In the genomic region with DNA sequence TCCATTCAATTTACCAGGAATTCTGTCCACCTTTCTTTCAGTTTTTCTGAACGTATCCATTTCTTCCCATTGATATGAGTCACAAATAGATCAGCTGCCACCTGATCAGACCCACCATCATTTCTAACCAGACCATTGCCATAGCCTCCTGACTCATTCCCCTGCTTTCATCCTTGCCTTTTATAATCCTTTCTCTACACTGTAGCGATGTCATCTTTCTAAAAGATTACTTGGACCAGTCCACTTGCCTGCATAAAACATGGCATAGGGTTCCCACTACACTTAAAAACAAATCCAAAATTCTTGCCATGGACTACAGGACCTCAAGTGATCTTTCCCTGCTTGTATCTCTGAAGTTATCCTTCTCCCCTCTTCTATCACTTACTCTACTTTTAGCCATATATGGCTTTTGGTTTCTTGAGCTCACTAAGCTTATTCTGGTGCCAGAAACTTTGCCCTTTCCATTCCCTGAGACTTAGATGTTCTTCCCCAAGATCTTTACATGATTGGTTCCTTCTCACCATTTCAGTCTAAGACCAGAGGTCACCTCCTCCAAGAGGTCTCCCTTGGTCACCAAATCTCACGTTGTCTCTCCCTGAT, we compare ENCODE assay signal across 14 cellular contexts.
A peak's percentile ranks its signal among the peaks of the same experiment; 100 is the strongest.
DNase-seq lines count a peak whose midpoint lies in the region; FAIRE-seq and TF ChIP-seq lines count a peak whose summit lies in the region.
"Had no signal": no experiment of that assay in that cellular context is flagged by ENCODE, and none has a peak within 500 bp of the region (broad histone marks: within the 10 kb centered on the region; RNA-seq: fewer than 3 reads in every experiment).

No MANE protein-coding gene starts in this region.

- no peaks in the 10 kb centered on the region for H3K9me3 ChIP-seq in MG63
- H3K9me3 ChIP-seq in mesenchymal stem cell (ENCODE audit: control insufficient read depth, low read length) = no peaks in the 10 kb centered on the region
- H3K9me3 ChIP-seq: tibial nerve had no signal

- no peak overlapping the region for H3K14ac ChIP-seq in mesenchymal stem cell (ENCODE audit: low read length in 2 of 2)

- no peak overlapping the region for H4K8ac ChIP-seq in mesenchymal stem cell (ENCODE audit: low read length)

- H3K27ac ChIP-seq in mesenchymal stem cell (ENCODE audit: low read length, poor library complexity, severe bottlenecking) = peak overlapping the region; percentile 86

- peak overlapping the region; percentile 83 for H3K9ac ChIP-seq in mesenchymal stem cell (ENCODE audit: low read length)

- no peak overlapping the region for H3K4ac ChIP-seq in mesenchymal stem cell (ENCODE audit: low read depth in 1 of 2, low read length in 2 of 2)

- H3K4me1 ChIP-seq in mesenchymal stem cell (ENCODE audit: control insufficient read depth, insufficient read depth, low read depth, low read length) = peaks cover 7% of the 10 kb centered on the region

- peak overlapping the region in 1 of 2 experiments; percentile 86 for H2BK12ac ChIP-seq in mesenchymal stem cell (ENCODE audit: low read length in 2 of 2)

- TF ChIP-seq CTCF in bronchial epithelial cell (IDR thresholded peaks at IDR 0.05; ENCODE audit: insufficient read depth, low read length, severe bottlenecking) = no peak

- H2AFZ ChIP-seq in mesenchymal stem cell (ENCODE audit: low read depth, low read length) = no peak overlapping the region

- H2BK5ac ChIP-seq in mesenchymal stem cell (ENCODE audit: low read depth, low read length, poor library complexity, severe bottlenecking) = peak overlapping the region; percentile 9

- H3K4me3 ChIP-seq in MG63 (no peak overlapping the region), bronchial epithelial cell (ENCODE audit: low read depth, low read length) (no peak overlapping the region), mesenchymal stem cell (ENCODE audit: insufficient read depth in 1 of 2, low read depth in 1 of 2, low read length in 2 of 2) (no peak overlapping the region)
- H3K4me3 ChIP-seq: tibial nerve had no signal

- 67% methylated on average over 3 of the region's 3 CpGs for WGBS in mesenchymal stem cell

- no peak for FAIRE-seq in bronchial epithelial cell (lab: Jason Lieb, UNC)

- no peak overlapping the region for H4K91ac ChIP-seq in mesenchymal stem cell (ENCODE audit: low read length)

- peak overlapping the region; percentile 57 for H2AK5ac ChIP-seq in mesenchymal stem cell (ENCODE audit: low read length, severe bottlenecking)

- no peak overlapping the region for H3K23ac ChIP-seq in mesenchymal stem cell (ENCODE audit: low read length in 2 of 2)

- H3K18ac ChIP-seq in mesenchymal stem cell (ENCODE audit: low read depth in 1 of 2, low read length in 2 of 2) = peak overlapping the region in 1 of 2 experiments; percentile 46

- H3K4me2 ChIP-seq in mesenchymal stem cell (ENCODE audit: low read length, poor library complexity, severe bottlenecking) = no peak overlapping the region

- H3K79me1 ChIP-seq in mesenchymal stem cell (replicated peaks; ENCODE audit: low read length, poor library complexity, severe bottlenecking) = no peaks in the 10 kb centered on the region

- no peaks in the 10 kb centered on the region for H3K27me3 ChIP-seq in MG63
- H3K27me3 ChIP-seq in bronchial epithelial cell (ENCODE audit: control insufficient read depth, insufficient read depth, low read length) = no peaks in the 10 kb centered on the region
- H3K27me3 ChIP-seq in mesenchymal stem cell (ENCODE audit: control insufficient read depth in 1 of 2, insufficient read depth in 1 of 2, low read length in 2 of 2) = no peaks in the 10 kb centered on the region
- H3K27me3 ChIP-seq: tibial nerve had no signal

- peak; percentile 88 for DNase-seq in Daoy (ENCODE audit: low read depth)
- DNase-seq in MG63 = peak; percentile 27
- DNase-seq in bronchial epithelial cell (ENCODE audit: low read depth) = peak; percentile 97
- DNase-seq in mesenchymal stem cell = peak; percentile 68
- DNase-seq in middle frontal gyrus (ENCODE audit: extremely low spot score, low spot score) = no peak
- DNase-seq in activated naive CD4-positive, alpha-beta T cell treated with anti-CD3 and anti-CD28 coated beads, Interleukin-2, amount 50 U/mL, for 16 hours = no peak
- no peak for DNase-seq in midbrain (lab: John Stamatoyannopoulos, UW)
- DNase-seq in posterior vena cava (ENCODE audit: low spot score) = no peak
- DNase-seq: activated T-cell treated with anti-CD3 and anti-CD28 coated beads for 4 hours, dermis blood vessel endothelial cell, NCI-H1417 treated with DMSO at 0.1 percent for 48 hours, NCI-H446 treated with DMSO at 0.1 percent for 48 hours, posterior cingulate gyrus had no signal

- H2BK15ac ChIP-seq in mesenchymal stem cell (ENCODE audit: low read depth, poor library complexity, severe bottlenecking) = no peak overlapping the region

- no peak overlapping the region for H2BK120ac ChIP-seq in mesenchymal stem cell (ENCODE audit: low read depth, low read length)

- H3K36me3 ChIP-seq in MG63 = no peaks in the 10 kb centered on the region
- H3K36me3 ChIP-seq in bronchial epithelial cell (ENCODE audit: control insufficient read depth, insufficient read depth, low read length) = no peaks in the 10 kb centered on the region
- no peaks in the 10 kb centered on the region for H3K36me3 ChIP-seq in mesenchymal stem cell (ENCODE audit: control insufficient read depth in 1 of 2, insufficient read depth in 2 of 2, low read depth in 1 of 2, low read length in 2 of 2)
- H3K36me3 ChIP-seq: tibial nerve had no signal

- intact Hi-C loops in posterior vena cava (cut with DNase I) = no loop called here

Comparison
In these comparisons a context has a peak if more than half of its experiments do, and no peak if none do; other contexts are left out.
1. DNase-seq: peak in Daoy (single experiment), MG63 (single experiment), bronchial epithelial cell (single experiment) and mesenchymal stem cell (single experiment); none in middle frontal gyrus (single experiment), activated naive CD4-positive, alpha-beta T cell treated with anti-CD3 and anti-CD28 coated beads, Interleukin-2, amount 50 U/mL, for 16 hours (single experiment), midbrain (single experiment) and posterior vena cava (single experiment).